Comparison of ENCODE assay signal across 29 cellular contexts in the genomic region with DNA sequence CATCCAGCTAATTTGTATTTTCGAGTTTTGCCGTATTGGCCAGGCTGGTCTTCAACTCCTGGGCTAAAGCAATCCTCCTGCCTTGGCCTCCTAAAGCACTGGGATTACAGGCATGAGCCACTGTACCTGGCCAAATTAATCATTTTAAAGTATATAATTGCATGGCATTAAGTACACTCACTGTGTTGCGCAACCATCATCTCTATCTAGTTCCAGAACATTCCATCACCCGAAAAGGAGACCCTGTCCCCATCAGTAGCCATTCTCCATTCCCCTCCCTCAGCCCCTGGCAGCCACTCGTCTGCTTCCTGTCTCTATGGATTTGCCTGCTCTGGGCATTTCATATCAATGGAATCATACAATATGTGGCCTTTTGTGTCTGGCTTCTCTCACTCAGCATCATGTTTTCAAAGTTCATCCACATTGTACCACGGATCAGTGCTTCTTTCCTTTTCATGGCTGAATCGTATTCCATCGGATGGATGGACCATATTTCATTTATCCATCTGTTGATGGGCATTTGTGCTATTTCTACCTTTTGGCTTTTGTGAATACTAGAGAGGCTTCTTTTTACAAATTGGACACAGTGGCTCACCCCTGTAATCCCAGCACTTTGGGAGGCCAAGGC. TPM values are rescaled to one million over a fixed set of nuclear protein-coding genes. Genes with fewer than 3 reads are reported as not detected.
"Had no signal": no experiment of that assay in that cellular context is flagged by ENCODE, and none has a peak within 500 bp of the region (broad histone marks: within the 10 kb centered on the region; RNA-seq: fewer than 3 reads in every experiment).

No MANE protein-coding gene starts in this region.

- H3K36me3 Mint-ChIP-seq: natural killer cell treated with Interleukin-12 subunit alpha and Interleukin-12 subunit beta and Interleukin-15 and Interleukin-18, amount 100 ng/mL, for 72 hours had no signal

- H3K27ac Mint-ChIP-seq: activated naive CD8-positive, alpha-beta T cell treated with anti-CD3 and anti-CD28 coated beads, Interleukin-2, amount 50 U/mL, for 24 hours; T-helper 1 cell treated with Interleukin-12 subunit alpha and Interleukin-12 subunit beta and Interleukin-4 antibody, amounts not matched to agents 30 μg/mL and 1 μg/mL, for 36 hours had no signal

- H3K36me3 ChIP-seq: breast epithelium had no signal

- H3K27ac ChIP-seq: breast epithelium, epithelial cell of prostate, esophagus squamous epithelium, heart right ventricle, testis, transverse colon, VCaP had no signal

- H3K27me3 Mint-ChIP-seq: activated naive CD8-positive, alpha-beta T cell treated with anti-CD3 and anti-CD28 coated beads, Interleukin-2, amount 50 U/mL, for 24 hours; central memory CD8-positive, alpha-beta T cell; natural killer cell treated with Interleukin-12 subunit alpha and Interleukin-12 subunit beta and Interleukin-15 and Interleukin-18, amount 100 ng/mL, for 72 hours had no signal

- H3K4me3 Mint-ChIP-seq: activated naive CD8-positive, alpha-beta T cell treated with anti-CD3 and anti-CD28 coated beads, Interleukin-2, amount 50 U/mL, for 24 hours; central memory CD8-positive, alpha-beta T cell; natural killer cell treated with Interleukin-12 subunit alpha and Interleukin-12 subunit beta and Interleukin-15 and Interleukin-18, amount 100 ng/mL, for 72 hours; T-helper 1 cell treated with Interleukin-12 subunit alpha and Interleukin-12 subunit beta and Interleukin-4 antibody, amounts not matched to agents 30 μg/mL and 1 μg/mL, for 36 hours had no signal

- H3K4me1 ChIP-seq: breast epithelium, heart right ventricle, testis had no signal

- FAIRE-seq: TTC549, urothelium cell line had no signal

- DNase-seq: activated CD4-positive, alpha-beta T cell treated with anti-CD3 and anti-CD28 coated beads for 48 hours; activated CD4-positive, alpha-beta T cell treated with anti-CD3 and anti-CD28 coated beads, Interleukin-2, amount 50 U/mL, for 48 hours; activated CD8-positive, alpha-beta memory T cell treated with anti-CD3 and anti-CD28 coated beads for 24 hours; activated effector memory CD4-positive, alpha-beta T cell treated with Interleukin-2 at 50 U/mL for 16 hours; activated naive CD4-positive, alpha-beta T cell treated with Interleukin-2 at 50 U/mL for 16 hours; activated naive CD8-positive, alpha-beta T cell treated with anti-CD3 and anti-CD28 coated beads, Interleukin-2, amount 50 U/mL, for 24 hours; dermis blood vessel endothelial cell; effector CD4-positive, alpha-beta T cell; esophagus squamous epithelium; foreskin melanocyte; heart right ventricle; mesendoderm; right cardiac atrium; stimulated activated CD4-positive, alpha-beta T cell treated with anti-CD3 and anti-CD28 coated beads, Interleukin-2, amount 100 ng/mL, for 48 hours; stimulated activated naive CD8-positive, alpha-beta T cell treated with anti-CD3 and anti-CD28 coated beads, Interleukin-15, Interleukin-2, amounts not matched to agents 100 U/mL and 50 U/mL, for 24 hours; T-helper 9 cell; testis; transverse colon had no signal

- H3K27me3 ChIP-seq: breast epithelium, esophagus squamous epithelium, heart right ventricle, testis, transverse colon had no signal

- H3K9me3 Mint-ChIP-seq: activated naive CD8-positive, alpha-beta T cell treated with anti-CD3 and anti-CD28 coated beads, Interleukin-2, amount 50 U/mL, for 24 hours; central memory CD8-positive, alpha-beta T cell; natural killer cell treated with Interleukin-12 subunit alpha and Interleukin-12 subunit beta and Interleukin-15 and Interleukin-18, amount 100 ng/mL, for 72 hours; T-helper 1 cell treated with Interleukin-12 subunit alpha and Interleukin-12 subunit beta and Interleukin-4 antibody, amounts not matched to agents 30 μg/mL and 1 μg/mL, for 36 hours had no signal

- ATAC-seq: activated CD4-positive, CD25-positive, alpha-beta regulatory T cell treated with anti-CD3 and anti-CD28 coated beads, Interleukin-2, amount 50 U/mL, for 24 hours; activated naive CD8-positive, alpha-beta T cell treated with anti-CD3 and anti-CD28 coated beads, Interleukin-2, amount 50 U/mL, for 24 hours; heart right ventricle; natural killer cell treated with Interleukin-12 subunit alpha and Interleukin-12 subunit beta and Interleukin-15 and Interleukin-18, amount 100 ng/mL, for 72 hours; right cardiac atrium; stimulated activated naive CD8-positive, alpha-beta T cell treated with anti-CD3 and anti-CD28 coated beads, Interleukin-15, Interleukin-2, amounts not matched to agents 100 U/mL and 50 U/mL, for 24 hours had no signal

- H3K4me3 ChIP-seq: breast epithelium, esophagus squamous epithelium, heart right ventricle, testis, transverse colon had no signal

- H3K4me1 Mint-ChIP-seq: activated naive CD8-positive, alpha-beta T cell treated with anti-CD3 and anti-CD28 coated beads, Interleukin-2, amount 50 U/mL, for 24 hours had no signal

- H3K9me3 ChIP-seq: breast epithelium, esophagus squamous epithelium, testis, transverse colon had no signal

RNA-seq across cellular contexts. Expression of gene GDF15, which starts 32.5 kb away (rescaled TPM):
- total RNA-seq: mononuclear cell had no signal

RNA-seq across cellular contexts. Expression of gene LRRC25, which starts 43.9 kb away (rescaled TPM):
- total RNA-seq: dermis blood vessel endothelial cell; glomerular endothelial cell; natural killer cell treated with Interleukin-12 subunit alpha and Interleukin-12 subunit beta and Interleukin-15 and Interleukin-18, amount 100 ng/mL, for 72 hours had no signal
